1 cellular context compared by ENCODE assay signal in genomic region chr11:30481816-30482215, GRCh38.
TF ChIP-seq lines count a peak whose summit lies in the region.

No MANE protein-coding gene starts in this region.

TF ChIP-seq in GM23338, 12 proteins besides CTCF, POLR2A, EP300 and RAD21:
- TF ChIP-seq ZNF114 (CRISPR knock-in tag; IDR thresholded peaks at IDR 0.05), result no peak
- TF ChIP-seq, protein P1, sequence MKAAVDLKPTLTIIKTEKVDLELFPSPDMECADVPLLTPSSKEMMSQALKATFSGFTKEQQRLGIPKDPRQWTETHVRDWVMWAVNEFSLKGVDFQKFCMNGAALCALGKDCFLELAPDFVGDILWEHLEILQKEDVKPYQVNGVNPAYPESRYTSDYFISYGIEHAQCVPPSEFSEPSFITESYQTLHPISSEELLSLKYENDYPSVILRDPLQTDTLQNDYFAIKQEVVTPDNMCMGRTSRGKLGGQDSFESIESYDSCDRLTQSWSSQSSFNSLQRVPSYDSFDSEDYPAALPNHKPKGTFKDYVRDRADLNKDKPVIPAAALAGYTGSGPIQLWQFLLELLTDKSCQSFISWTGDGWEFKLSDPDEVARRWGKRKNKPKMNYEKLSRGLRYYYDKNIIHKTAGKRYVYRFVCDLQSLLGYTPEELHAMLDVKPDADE (IDR thresholded peaks at IDR 0.05), result no peak
- TF ChIP-seq POLR2AphosphoS5 (IDR thresholded peaks at IDR 0.05; ENCODE audit: low read depth), result no peak
- no peak for TF ChIP-seq CREB1 (CRISPR knock-in tag; IDR thresholded peaks at IDR 0.05; ENCODE audit: low read depth)
- TF ChIP-seq JUNB (IDR thresholded peaks at IDR 0.05; ENCODE audit: unreplicated experiment), result no peak
- no peak for TF ChIP-seq ZNF331 (CRISPR knock-in tag; IDR thresholded peaks at IDR 0.05; ENCODE audit: low read depth)
- TF ChIP-seq REST (IDR thresholded peaks at IDR 0.05; ENCODE audit: unreplicated experiment), result no peak
- TF ChIP-seq NANOG (IDR thresholded peaks at IDR 0.05; ENCODE audit: borderline replicate concordance), result no peak
- no peak for TF ChIP-seq EZH2 (IDR thresholded peaks at IDR 0.05; ENCODE audit: low read depth, unreplicated experiment)
- no peak for TF ChIP-seq EZH2phosphoT487 (IDR thresholded peaks at IDR 0.05; ENCODE audit: unreplicated experiment)
